In genomic region chr19:42065051-42065450, GRCh38 we compare ENCODE assay signal across 9 cellular contexts. TPM values are rescaled to one million over a fixed set of nuclear protein-coding genes. Genes with fewer than 3 reads are reported as not detected.
"Had no signal": no experiment of that assay in that cellular context is flagged by ENCODE, and none has a peak within 500 bp of the region (broad histone marks: within the 10 kb centered on the region; RNA-seq: fewer than 3 reads in every experiment).

No MANE protein-coding gene starts in this region.

- FAIRE-seq: H1, H54, HTR-8/SVneo had no signal

- H2AFZ ChIP-seq: GM23338 had no signal

- H3K4me2 ChIP-seq: GM23338 had no signal

- H3K4me3 ChIP-seq: GM23338 had no signal

- ATAC-seq: GM23338 had no signal

- DNase-seq: H9, HCEC 1CT, IMR-90, KBM-7 had no signal

RNA-seq across cellular contexts. Expression of gene GRIK5, which starts 5.0 kb away (rescaled TPM):
- total RNA-seq: HT-29, IMR-90 had no signal
